In the genomic region with DNA sequence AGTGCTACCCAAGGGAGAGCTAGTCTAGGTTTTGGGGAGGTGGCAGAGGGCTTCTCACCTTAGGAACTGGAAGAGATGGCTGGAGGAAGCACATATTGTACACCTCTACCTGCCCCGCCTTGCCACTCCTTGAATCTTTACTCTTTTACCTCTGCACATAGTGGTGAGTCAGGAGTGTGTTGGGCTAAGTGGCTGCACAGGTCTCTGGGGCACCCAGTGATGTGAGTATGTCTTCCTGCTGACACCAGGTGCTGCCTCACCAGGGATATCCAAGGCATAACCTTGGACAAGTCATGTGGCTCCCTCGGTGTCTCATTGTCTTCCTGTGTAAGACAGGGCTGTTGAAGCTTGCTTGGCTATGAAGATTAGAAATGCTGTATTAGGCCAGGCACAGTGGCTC, we compare ENCODE assay signal across 18 cellular contexts. TPM values are rescaled to one million over a fixed set of nuclear protein-coding genes. Genes with fewer than 3 reads are reported as not detected.
"Had no signal": no experiment of that assay in that cellular context is flagged by ENCODE, and none has a peak within 500 bp of the region (broad histone marks: within the 10 kb centered on the region; RNA-seq: fewer than 3 reads in every experiment).

No MANE protein-coding gene starts in this region.

- H3K9me3 ChIP-seq: adrenal gland, pancreas, sigmoid colon, thyroid gland had no signal

- DNase-seq: activated CD4-positive, alpha-beta memory T cell treated with anti-CD3 and anti-CD28 coated beads, Interleukin-2, amount 10 ng/mL, durations not matched to agents 7 days and 5 days; activated CD4-positive, alpha-beta T cell treated with anti-CD3 and anti-CD28 coated beads for 36 hours; activated effector memory CD4-positive, alpha-beta T cell treated with Interleukin-2 at 50 U/mL for 16 hours; activated naive CD4-positive, alpha-beta T cell treated with anti-CD3 and anti-CD28 coated beads, Interleukin-2, amount 50 U/mL, for 16 hours; activated T-cell treated with anti-CD3 and anti-CD28 coated beads, Interleukin-2, amount 50 U/mL, for 4 hours; adrenal gland; central memory CD4-positive, alpha-beta T cell; head of caudate nucleus; immature natural killer cell; naive B cell; pancreas; sigmoid colon; stimulated activated CD4-positive, alpha-beta T cell treated with anti-CD3 and anti-CD28 coated beads, Interleukin-1b, Interleukin-23, amount 100 ng/mL, for 48 hours; thyroid gland had no signal

- H3K4me1 Mint-ChIP-seq: activated CD4-positive, alpha-beta memory T cell treated with anti-CD3 and anti-CD28 coated beads, Interleukin-2, amount 10 ng/mL, durations not matched to agents 7 days and 5 days; activated CD4-positive, alpha-beta T cell treated with anti-CD3 and anti-CD28 coated beads for 36 hours; immature natural killer cell; naive B cell; stimulated activated effector memory CD8-positive, alpha-beta T cell treated with anti-CD3 and anti-CD28 coated beads, Interleukin-12 subunit alpha, Interleukin-12 subunit beta, amount 100 ng/mL, for 72 hours had no signal

- H3K9me3 Mint-ChIP-seq: activated CD4-positive, alpha-beta memory T cell treated with anti-CD3 and anti-CD28 coated beads, Interleukin-2, amount 10 ng/mL, durations not matched to agents 7 days and 5 days; activated T-cell treated with anti-CD3 and anti-CD28 coated beads, Interleukin-2, amount 50 U/mL, for 4 hours; stimulated activated effector memory CD8-positive, alpha-beta T cell treated with anti-CD3 and anti-CD28 coated beads, Interleukin-12 subunit alpha, Interleukin-12 subunit beta, amount 100 ng/mL, for 72 hours; T-helper 1 cell treated with Interleukin-12 subunit alpha and Interleukin-12 subunit beta and Interleukin-4 antibody, amounts not matched to agents 30 μg/mL and 1 μg/mL, for 36 hours had no signal

- H3K36me3 Mint-ChIP-seq: immature natural killer cell; naive B cell; stimulated activated effector memory CD8-positive, alpha-beta T cell treated with anti-CD3 and anti-CD28 coated beads, Interleukin-12 subunit alpha, Interleukin-12 subunit beta, amount 100 ng/mL, for 72 hours had no signal

- H3K27ac ChIP-seq: adrenal gland, coronary artery, pancreas, sigmoid colon, thyroid gland had no signal

- H3K27ac Mint-ChIP-seq: activated CD4-positive, alpha-beta memory T cell treated with anti-CD3 and anti-CD28 coated beads, Interleukin-2, amount 10 ng/mL, durations not matched to agents 7 days and 5 days; activated CD4-positive, alpha-beta T cell treated with anti-CD3 and anti-CD28 coated beads for 36 hours; immature natural killer cell; stimulated activated effector memory CD8-positive, alpha-beta T cell treated with anti-CD3 and anti-CD28 coated beads, Interleukin-12 subunit alpha, Interleukin-12 subunit beta, amount 100 ng/mL, for 72 hours; T-helper 1 cell treated with Interleukin-12 subunit alpha and Interleukin-12 subunit beta and Interleukin-4 antibody, amounts not matched to agents 30 μg/mL and 1 μg/mL, for 36 hours had no signal

- H3K4me1 ChIP-seq: adrenal gland, pancreas, sigmoid colon, thyroid gland had no signal

- ATAC-seq: activated CD4-positive, alpha-beta T cell treated with anti-CD3 and anti-CD28 coated beads for 36 hours; activated T-cell treated with anti-CD3 and anti-CD28 coated beads, Interleukin-2, amount 50 U/mL, for 4 hours; stimulated activated effector memory CD8-positive, alpha-beta T cell treated with anti-CD3 and anti-CD28 coated beads, Interleukin-12 subunit alpha, Interleukin-12 subunit beta, amount 100 ng/mL, for 72 hours had no signal

- H3K4me3 ChIP-seq: adrenal gland, coronary artery, pancreas, sigmoid colon, thyroid gland had no signal

- H3K36me3 ChIP-seq: adrenal gland, pancreas, sigmoid colon, thyroid gland had no signal

- H3K27me3 ChIP-seq: adrenal gland, pancreas, thyroid gland had no signal

- H3K4me3 Mint-ChIP-seq: activated CD4-positive, alpha-beta memory T cell treated with anti-CD3 and anti-CD28 coated beads, Interleukin-2, amount 10 ng/mL, durations not matched to agents 7 days and 5 days; activated CD4-positive, alpha-beta T cell treated with anti-CD3 and anti-CD28 coated beads for 36 hours; activated T-cell treated with anti-CD3 and anti-CD28 coated beads, Interleukin-2, amount 50 U/mL, for 4 hours; immature natural killer cell; naive B cell; stimulated activated effector memory CD8-positive, alpha-beta T cell treated with anti-CD3 and anti-CD28 coated beads, Interleukin-12 subunit alpha, Interleukin-12 subunit beta, amount 100 ng/mL, for 72 hours; T-helper 1 cell treated with Interleukin-12 subunit alpha and Interleukin-12 subunit beta and Interleukin-4 antibody, amounts not matched to agents 30 μg/mL and 1 μg/mL, for 36 hours had no signal

RNA-seq across cellular contexts. Expression of a gene that starts 19.8 kb away (rescaled TPM):
- total RNA-seq: lung microvascular endothelial cell had no signal
